21 cellular contexts compared by ENCODE assay signal in genomic region chr1:109132980-109133379, GRCh38. TPM values are rescaled to one million over a fixed set of nuclear protein-coding genes. Genes with fewer than 3 reads are reported as not detected.
A peak's percentile ranks its signal among the peaks of the same experiment; 100 is the strongest.
DNase-seq lines count a peak whose midpoint lies in the region; ATAC-seq and TF ChIP-seq lines count a peak whose summit lies in the region.
"Had no signal": no experiment of that assay in that cellular context is flagged by ENCODE, and none has a peak within 500 bp of the region (broad histone marks: within the 10 kb centered on the region; RNA-seq: fewer than 3 reads in every experiment).

No MANE protein-coding gene starts in this region.

- 73 to 86% methylated on average over 3 of the region's 3 CpGs for WGBS in body of pancreas, 2 donors

- no peaks in the 10 kb centered on the region for H3K27me3 ChIP-seq in right atrium auricular region
- H3K27me3 ChIP-seq in body of pancreas, result no peaks in the 10 kb centered on the region
- H3K27me3 ChIP-seq in neural cell (ENCODE audit: insufficient read depth, low read depth, low read length), result no peaks in the 10 kb centered on the region
- no peaks in the 10 kb centered on the region for H3K27me3 ChIP-seq in HAP-1 (ENCODE audit: low read depth)
- H3K27me3 ChIP-seq: BLaER1 had no signal

- H3K27ac Mint-ChIP-seq in stimulated activated naive B cell treated with anti-CD40 and anti-IgM and Interleukin-4, amounts not matched to agents 10 μg/mL and 1 μg/mL and 100 μg/mL, for 72 hours, result no peak overlapping the region

- intact Hi-C loops in Right ventricle myocardium inferior (cut with DNase I) (no loop called here), body of pancreas (cut with DNase I) (no loop called here)

- H3K4me3 Mint-ChIP-seq in stimulated activated naive B cell treated with anti-CD40 and anti-IgM and Interleukin-4, amounts not matched to agents 10 μg/mL and 1 μg/mL and 100 μg/mL, for 72 hours, result no peak overlapping the region

- TF ChIP-seq POLR2A in body of pancreas (IDR thresholded peaks at IDR 0.05), result no peak

- TF ChIP-seq EP300 in neural cell (conservative IDR thresholded peaks at IDR 0.05; ENCODE audit: poor library complexity, severe bottlenecking), result no peak

- no peaks in the 10 kb centered on the region for H3K36me3 Mint-ChIP-seq in stimulated activated naive B cell treated with anti-CD40 and anti-IgM and Interleukin-4, amounts not matched to agents 10 μg/mL and 1 μg/mL and 100 μg/mL, for 72 hours

- H3K4me3 ChIP-seq in right atrium auricular region, result no peak overlapping the region
- H3K4me3 ChIP-seq in body of pancreas, result no peak overlapping the region
- peak overlapping the region; percentile 28 for H3K4me3 ChIP-seq in neural cell (ENCODE audit: low read length)
- no peak overlapping the region for H3K4me3 ChIP-seq in HAP-1
- H3K4me3 ChIP-seq: BLaER1, SK-N-MC had no signal

- H3K79me2 ChIP-seq in neural cell (replicated peaks; ENCODE audit: insufficient read depth, low read length), result no peaks in the 10 kb centered on the region

- DNase-seq in right atrium auricular region (ENCODE audit: low spot score), result no peak
- no peak for DNase-seq in Right ventricle myocardium inferior (ENCODE audit: missing footprints)
- no peak for DNase-seq in body of pancreas
- no peak for DNase-seq in HAP-1 (ENCODE audit: low spot score in 2 of 2)
- no peak for DNase-seq in stimulated activated naive B cell treated with anti-CD40 and anti-IgM and Interleukin-4, amounts not matched to agents 10 μg/mL and 1 μg/mL and 100 μg/mL, for 72 hours
- DNase-seq in NCI-H345 treated with DMSO at 0.1 percent for 48 hours (lab: John Stamatoyannopoulos, UW; ENCODE audit: unreplicated experiment), result no peak
- DNase-seq: ACHN, DMS53, GDM1, KG1, MV-4-11, NCI-H526, PC-3, RPMI8226, SHP77 treated with DMSO at 0.1 percent for 48 hours, SW 1271 had no signal

- no peak for TF ChIP-seq RAD21 in neural cell (conservative IDR thresholded peaks at IDR 0.05)

- peak overlapping the region; percentile 46 for H3K4me2 ChIP-seq in neural cell (ENCODE audit: low read length)

- ATAC-seq in Right ventricle myocardium inferior, result no peak
- ATAC-seq in body of pancreas, result no peak
- no peak for ATAC-seq in GM21786 (IDR thresholded peaks at IDR 0.05; ENCODE audit: unreplicated experiment)
- ATAC-seq in stimulated activated naive B cell treated with anti-CD40 and anti-IgM and Interleukin-4, amounts not matched to agents 10 μg/mL and 1 μg/mL and 100 μg/mL, for 72 hours (replicated peaks), result no peak
- ATAC-seq: PC-3 had no signal

- no peak for TF ChIP-seq CTCF in right atrium auricular region (IDR thresholded peaks at IDR 0.05)
- TF ChIP-seq CTCF in body of pancreas (IDR thresholded peaks at IDR 0.05), result no peak
- TF ChIP-seq CTCF in neural cell (IDR thresholded peaks at IDR 0.05; ENCODE audit: poor library complexity, severe bottlenecking), result no peak

- H3K27ac ChIP-seq in right atrium auricular region (peak overlapping the region; percentile 68 to 75), body of pancreas (peak overlapping the region in 3 of 4 donors; percentile 50 to 97 (median 96)), neural cell (ENCODE audit: low read length) (peak overlapping the region; percentile 59)
- H3K27ac ChIP-seq: 22Rv1, BLaER1, SK-N-MC had no signal

- in situ Hi-C loops in HAP-1 (cut with MboI; ENCODE audit: low sequenced_read_pairs), result no loop called here

- H3K9me3 ChIP-seq in right atrium auricular region, result no peaks in the 10 kb centered on the region
- H3K9me3 ChIP-seq in body of pancreas, result no peaks in the 10 kb centered on the region
- H3K9me3 ChIP-seq in neural cell (ENCODE audit: low read length), result no peaks in the 10 kb centered on the region
- no peaks in the 10 kb centered on the region for H3K9me3 ChIP-seq in HAP-1
- H3K9me3 ChIP-seq: BLaER1 had no signal

- H2AFZ ChIP-seq in neural cell (ENCODE audit: low read depth, low read length), result no peak overlapping the region

- no peaks in the 10 kb centered on the region for H3K27me3 Mint-ChIP-seq in stimulated activated naive B cell treated with anti-CD40 and anti-IgM and Interleukin-4, amounts not matched to agents 10 μg/mL and 1 μg/mL and 100 μg/mL, for 72 hours

- H3K4me1 ChIP-seq in right atrium auricular region (peaks cover 0 to 21% of the 10 kb centered on the region in 2 donors), body of pancreas (peaks cover 63% of the 10 kb centered on the region), HAP-1 (no peaks in the 10 kb centered on the region)

- H4K20me1 ChIP-seq in neural cell (ENCODE audit: insufficient read depth), result no peaks in the 10 kb centered on the region
- H4K20me1 ChIP-seq: BLaER1 had no signal

- H3K4me1 Mint-ChIP-seq in stimulated activated naive B cell treated with anti-CD40 and anti-IgM and Interleukin-4, amounts not matched to agents 10 μg/mL and 1 μg/mL and 100 μg/mL, for 72 hours, result peaks cover 17 to 19% of the 10 kb centered on the region in 2 donors

- H3K9me2 ChIP-seq in neural cell (ENCODE audit: insufficient read depth, low read length), result no peaks in the 10 kb centered on the region

- H3F3A ChIP-seq in neural cell (ENCODE audit: insufficient read depth, low read length, poor library complexity, severe bottlenecking), result no peaks in the 10 kb centered on the region

- peak overlapping the region; percentile 2 for H3K9ac ChIP-seq in neural cell (ENCODE audit: low read length)
- H3K9ac ChIP-seq: BLaER1 had no signal

- H3K9me3 Mint-ChIP-seq in stimulated activated naive B cell treated with anti-CD40 and anti-IgM and Interleukin-4, amounts not matched to agents 10 μg/mL and 1 μg/mL and 100 μg/mL, for 72 hours, result no peaks in the 10 kb centered on the region

- H3K36me3 ChIP-seq in right atrium auricular region (no peaks in the 10 kb centered on the region), body of pancreas (replicated peaks in 1 of 2; ENCODE audit: insufficient read depth in 1 of 2, low read depth in 2 of 2) (no peaks in the 10 kb centered on the region), neural cell (ENCODE audit: insufficient read depth, low read length) (no peaks in the 10 kb centered on the region), HAP-1 (replicated peaks) (no peaks in the 10 kb centered on the region)
- H3K36me3 ChIP-seq: BLaER1 had no signal

TF ChIP-seq in neural cell, 6 proteins besides CTCF, POLR2A, EP300 and RAD21:
- TF ChIP-seq REST (IDR thresholded peaks at IDR 0.05; ENCODE audit: borderline replicate concordance) (no peak), SMC3 (conservative IDR thresholded peaks at IDR 0.05; ENCODE audit: poor library complexity) (no peak), POLR2AphosphoS5 (IDR thresholded peaks at IDR 0.05) (no peak), TAF1 (IDR thresholded peaks at IDR 0.05; ENCODE audit: low read depth) (no peak), MXI1 (conservative IDR thresholded peaks at IDR 0.05; ENCODE audit: poor library complexity, severe bottlenecking) (no peak), EZH2 (IDR thresholded peaks at IDR 0.05; ENCODE audit: borderline replicate concordance, insufficient read depth, low read length, poor library complexity, severe bottlenecking) (no peak)

RNA-seq across cellular contexts. Expression of gene ELAPOR1, which starts 19.1 kb away (rescaled TPM):
- under 1 TPM; 0.11 to 0.12 TPM for total RNA-seq in right atrium auricular region
- 0.22 TPM for total RNA-seq in Right ventricle myocardium inferior
- total RNA-seq in body of pancreas, result 100 to 1,000 TPM in 1 of 2 donors, 10 to 100 TPM in 1; 84.7 to 135 TPM
- 16.8 and 18.8 TPM in 2 replicates for polyA plus RNA-seq in neural cell
- 21.7 and 23.5 TPM in 2 replicates for polyA minus RNA-seq in neural cell

RNA-seq across cellular contexts. Expression of gene TMEM167B, which starts 42.4 kb away (rescaled TPM):
- total RNA-seq in right atrium auricular region (10 to 100 TPM; 18.9 to 23.9 TPM), Right ventricle myocardium inferior (31.5 TPM), body of pancreas (10 to 100 TPM in 1 of 2 donors, 1 to 10 TPM in 1; 5.3 to 12.7 TPM)
- polyA plus RNA-seq in neural cell, result 52.2 and 53.9 TPM in 2 replicates
- polyA minus RNA-seq in neural cell, result 43.8 and 48.2 TPM in 2 replicates

RNA-seq across cellular contexts. Expression of gene TAF13, which starts 57.2 kb away (rescaled TPM):
- total RNA-seq in right atrium auricular region (10 to 100 TPM; 32.2 to 35.9 TPM), Right ventricle myocardium inferior (61.8 TPM), body of pancreas (10 to 100 TPM in 1 of 2 donors, 1 to 10 TPM in 1; 5.9 to 18.4 TPM)
- 60.1 and 61.4 TPM in 2 replicates for polyA plus RNA-seq in neural cell
- 49.4 and 65.2 TPM in 2 replicates for polyA minus RNA-seq in neural cell

Comparison
In these comparisons a context has a peak if more than half of its experiments do, and no peak if none do; other contexts are left out.
1. RNA of gene ELAPOR1, which starts 19.1 kb away (total RNA-seq): 84.7 to 135 TPM in body of pancreas; 0.22 TPM in Right ventricle myocardium inferior (single experiment) and 0.11 to 0.12 TPM in right atrium auricular region; every median in the first group is over 10 times any median in the second.
2. Peak in every context shown above with its lines, with median percentiles within 50 percentile points of each other: H3K27ac ChIP-seq.